ENCODE assay signal across 8 cellular contexts in genomic region chr15:42275780-42276395, GRCh38. TPM values are rescaled to one million over a fixed set of nuclear protein-coding genes. Genes with fewer than 3 reads are reported as not detected.
DNase-seq lines count a peak whose midpoint lies in the region; ATAC-seq, FAIRE-seq and TF ChIP-seq lines count a peak whose summit lies in the region.

No MANE protein-coding gene starts in this region.

- no peaks in the 10 kb centered on the region for H3K36me3 ChIP-seq in small intestine (ENCODE audit: control insufficient read depth in 2 of 2, insufficient read depth in 2 of 2, low read length in 2 of 2)

- DNase-seq in HL-60 (ENCODE audit: low read depth in 1 of 2, low spot score in 1 of 2) (peak in 1 of 2 experiments; percentile 32), SW480 (ENCODE audit: low spot score) (peak; percentile 63), fibroblast of pulmonary artery (ENCODE audit: low read depth) (no peak), small intestine (peak; percentile 16)

- H3K27ac ChIP-seq in HL-60 (replicated peaks), result peak overlapping the region; percentile 92
- H3K27ac ChIP-seq in small intestine (ENCODE audit: low read depth in 1 of 2, low read length in 1 of 2), result no peak overlapping the region

- no peaks in the 10 kb centered on the region for H3K9me3 ChIP-seq in small intestine (ENCODE audit: control insufficient read depth, low read depth)

- no peaks in the 10 kb centered on the region for H3K27me3 ChIP-seq in HL-60 (ENCODE audit: insufficient read depth, poor library complexity, severe bottlenecking)
- no peaks in the 10 kb centered on the region for H3K27me3 ChIP-seq in small intestine (ENCODE audit: control insufficient read depth in 2 of 2, insufficient read depth in 2 of 2, low read length in 2 of 2)

- H3K4me3 ChIP-seq in HL-60 (replicated peaks; ENCODE audit: insufficient read depth, low read length) (peak overlapping the region; percentile 73), fibroblast of pulmonary artery (replicated peaks; ENCODE audit: low read depth, low read length) (peak overlapping the region; percentile 1), small intestine (ENCODE audit: low read depth in 1 of 2, low read length in 2 of 2) (no peak overlapping the region)

- WGBS in small intestine, 3 donors, result 5 to 39% (median 24%) methylated on average over 4 of the region's 4 CpGs

- FAIRE-seq in small intestine (lab: Jason Lieb, UNC), result no peak

- no peak for ATAC-seq in HG02981 (IDR thresholded peaks at IDR 0.05; ENCODE audit: unreplicated experiment)
- no peak for ATAC-seq in HG03432 (IDR thresholded peaks at IDR 0.05; ENCODE audit: unreplicated experiment)
- ATAC-seq in GM19351 (IDR thresholded peaks at IDR 0.05; ENCODE audit: unreplicated experiment), result no peak
- ATAC-seq in esophagus mucosa, result no peak

- no peak for TF ChIP-seq CTCF in HL-60 (IDR thresholded peaks at IDR 0.05; ENCODE audit: insufficient read depth, low read length)
- no peak for TF ChIP-seq CTCF in fibroblast of pulmonary artery (IDR thresholded peaks at IDR 0.05; ENCODE audit: low read length, missing control alignments)

- peaks cover 0 to 8% of the 10 kb centered on the region in 2 donors for H3K4me1 ChIP-seq in small intestine (ENCODE audit: control insufficient read depth in 2 of 2, insufficient read depth in 1 of 2, low read depth in 1 of 2, low read length in 1 of 2)

RNA-seq across cellular contexts. Expression of gene TMEM87A, which starts 2.7 kb away (rescaled TPM):
- 10 to 100 TPM; 10.5 to 30.8 (median 17.7) TPM for polyA plus RNA-seq in small intestine
- total RNA-seq in esophagus mucosa, result 60.1 TPM

RNA-seq across cellular contexts. Expression of gene GANC, which starts 2.9 kb away (rescaled TPM):
- 10 to 100 TPM in 2 of 3 donors, 1 to 10 TPM in 1; 5.1 to 11.9 (median 10.4) TPM for polyA plus RNA-seq in small intestine
- 30.0 TPM for total RNA-seq in esophagus mucosa

Comparison
In these comparisons a context has a peak if more than half of its experiments do, and no peak if none do; other contexts are left out.
1. H3K4me3 ChIP-seq: peak in HL-60 (single experiment) and fibroblast of pulmonary artery (single experiment); none in small intestine (0 of 2).